10 cellular contexts compared by ENCODE assay signal in genomic region chr10:99779335-99779734, GRCh38. TPM values are rescaled to one million over a fixed set of nuclear protein-coding genes. Genes with fewer than 3 reads are reported as not detected.
DNase-seq lines count a peak whose midpoint lies in the region; ATAC-seq, FAIRE-seq and TF ChIP-seq lines count a peak whose summit lies in the region.
"Had no signal": no experiment of that assay in that cellular context is flagged by ENCODE, and none has a peak within 500 bp of the region (broad histone marks: within the 10 kb centered on the region; RNA-seq: fewer than 3 reads in every experiment).

No MANE protein-coding gene starts in this region.

- H3K27me3 ChIP-seq in HUES64 (ENCODE audit: insufficient read depth, low read length), result no peaks in the 10 kb centered on the region
- no peaks in the 10 kb centered on the region for H3K27me3 ChIP-seq in lung (ENCODE audit: control insufficient read depth, insufficient read depth)
- H3K27me3 ChIP-seq: pancreas had no signal

- peak in 1 of 2 experiments; percentile 82 for DNase-seq in A549 (ENCODE audit: low read depth in 1 of 2, low spot score in 1 of 2)
- peak; percentile 16 for DNase-seq in astrocyte of the cerebellum (ENCODE audit: low read depth)
- DNase-seq in lung (ENCODE audit: low spot score), result no peak
- no peak for DNase-seq in H54 (ENCODE audit: insufficient read length, low spot score)
- no peak for DNase-seq in superior temporal gyrus (ENCODE audit: extremely low spot score)
- no peak for DNase-seq in activated T-cell treated with anti-CD3 and anti-CD28 coated beads, Interleukin-2, amount 50 U/mL, for 1 hour
- DNase-seq in HUDEP-2 (lab: John Stamatoyannopoulos, UW; ENCODE audit: unreplicated experiment in 76 of 76), result no peak
- DNase-seq: pancreas had no signal

- no peak for TF ChIP-seq RAD21 in A549 (conservative IDR thresholded peaks at IDR 0.05 in 1 of 2, IDR thresholded peaks at IDR 0.05 in 1 of 2)

- ATAC-seq in A549 (peak; percentile 58 to 60), lung (ENCODE audit: insufficient read depth, low FRiP score) (peak; percentile 38)

- peak overlapping the region; percentile 99 for H3K4me2 ChIP-seq in A549

- in situ Hi-C loops in astrocyte of the cerebellum (cut with HindIII; ENCODE audit: low sequenced_read_pairs), result no loop called here

- H3K36me3 ChIP-seq in HUES64 (ENCODE audit: insufficient read depth, low read length) (no peaks in the 10 kb centered on the region), lung (ENCODE audit: control insufficient read depth in 2 of 2, insufficient read depth in 2 of 2, low read length in 2 of 2) (no peaks in the 10 kb centered on the region)

- no peak for TF ChIP-seq CTCF in A549 (IDR thresholded peaks at IDR 0.05)
- no peak for TF ChIP-seq CTCF in astrocyte of the cerebellum (IDR thresholded peaks at IDR 0.05; ENCODE audit: low read depth, low read length, missing control alignments)
- TF ChIP-seq CTCF in lung (IDR thresholded peaks at IDR 0.05; ENCODE audit: control extremely low read depth, extremely low read depth), result no peak

- 3% methylated on average over 4 of the region's 4 CpGs for WGBS in A549 (ENCODE audit: missing lambda C conversion rate)
- WGBS in HUES64, result 82% methylated on average over 4 of the region's 4 CpGs
- 16 to 27% methylated on average over 4 of the region's 4 CpGs for WGBS in lung, 2 donors

- H3K9me3 ChIP-seq in A549, result no peaks in the 10 kb centered on the region
- no peaks in the 10 kb centered on the region for H3K9me3 ChIP-seq in HUES64 (ENCODE audit: insufficient read depth, low read depth, low read length)
- H3K9me3 ChIP-seq in lung (ENCODE audit: control insufficient read depth in 2 of 2, insufficient read depth in 1 of 2, low read length in 1 of 2), result no peaks in the 10 kb centered on the region
- H3K9me3 ChIP-seq: pancreas had no signal

- FAIRE-seq in A549 (lab: Jason Lieb, UNC), result peak; percentile 73
- no peak for FAIRE-seq in H54 (lab: Jason Lieb, UNC)
- FAIRE-seq: G401.6, pancreas had no signal

- peak overlapping the region; percentile 98 to 100 for H3K27ac ChIP-seq in A549
- peak overlapping the region; percentile 65; the same call in 1 of the 2 replicates for H3K27ac ChIP-seq in HUES64 (ENCODE audit: low read depth, low read length)
- no peak overlapping the region for H3K27ac ChIP-seq in lung (ENCODE audit: low read depth in 1 of 2, low read length in 1 of 2)
- H3K27ac ChIP-seq: pancreas had no signal

- no peak for TF ChIP-seq POLR2A in A549 (IDR thresholded peaks at IDR 0.05; ENCODE audit: low read length)
- no peak for TF ChIP-seq POLR2A in H54 (IDR thresholded peaks at IDR 0.05; ENCODE audit: low read depth, low read length)

- H3K4me3 ChIP-seq in A549 (peak overlapping the region; percentile 37), HUES64 (ENCODE audit: low read length) (no peak overlapping the region), astrocyte of the cerebellum (ENCODE audit: low read depth, low read length) (no peak overlapping the region), lung (no peak overlapping the region)
- H3K4me3 ChIP-seq: pancreas had no signal

- CTCF ChIA-PET in A549 (lab: Yijun Ruan, JAX), result no interaction called here

- H3K4me1 ChIP-seq in A549 (peaks cover 66% of the 10 kb centered on the region), HUES64 (ENCODE audit: insufficient read depth, low read length) (peaks cover 23% of the 10 kb centered on the region), lung (ENCODE audit: control insufficient read depth in 2 of 2, insufficient read depth in 2 of 2, low read length in 2 of 2) (peaks cover 0 to 2% of the 10 kb centered on the region in 2 donors)
- H3K4me1 ChIP-seq: pancreas had no signal

- no peak for TF ChIP-seq EP300 in A549 (IDR thresholded peaks at IDR 0.05)

- POLR2A ChIA-PET in A549 (lab: Yijun Ruan, JAX), result interaction anchor here (0.6 to 1.7 kb wide), 4 partner anchors 44 to 158 kb away, joined by 3 to 25 read pairs (median 8); partner anchors contain the start of genes COX15 and CUTC

- peak overlapping the region; percentile 46; the same call in 1 of the 2 replicates for H3K9ac ChIP-seq in HUES64 (ENCODE audit: low read depth, low read length)

TF ChIP-seq in A549, 52 proteins besides CTCF, POLR2A, EP300 and RAD21:
- TF ChIP-seq JUN (IDR thresholded peaks at IDR 0.05) (no peak), BCL3 (IDR thresholded peaks at IDR 0.05) (0 out of 3 replicates have a peak, but pooled peaks have one; percentile 23), TFCP2L1 (CRISPR knock-in tag; IDR thresholded peaks at IDR 0.05) (peak; percentile 62; the same call in 1 of the 2 replicates), HES2 (IDR thresholded peaks at IDR 0.05) (no peak)

RNA-seq across cellular contexts. Expression of gene ABCC2, which starts 3.1 kb away (rescaled TPM):
- polyA plus RNA-seq in A549 (2011; rRNA removed) (369 and 431 TPM in 2 replicates), A549 (2017; fragmentation: RNase III; extraction: RNeasy Plus Mini Kit Qiagen cat#74134 plus additional on column Dnase treatment) (164 to 192 TPM (median 173 TPM) in 3 replicates), lung (under 1 TPM; 0.47 to 0.82 TPM)
- 170 and 173 TPM in 2 replicates for polyA plus RNA-seq in A549 (2012; cell fraction: cytosol; rRNA removed)
- 487 and 726 TPM in 2 replicates for polyA plus RNA-seq in A549 (2012; cell fraction: nucleus; rRNA removed)
- polyA minus RNA-seq in A549 (2011; rRNA and poly(A)+ RNA removed), result 358 and 400 TPM in 2 replicates
- 0.45 TPM for polyA plus RNA-seq in HUES64 (2013, experiment 1 of 2)
- 1.3 TPM for polyA plus RNA-seq in HUES64 (2013, experiment 2 of 2)
- total RNA-seq in lung, result 1 to 10 TPM; 1.1 to 1.3 TPM

RNA-seq across cellular contexts. Expression of gene CUTC, which starts 47.3 kb away (rescaled TPM):
- 48.3 and 66.5 TPM in 2 replicates for polyA plus RNA-seq in A549 (2011; rRNA removed)
- 31.4 and 39.9 TPM in 2 replicates for polyA plus RNA-seq in A549 (2012; cell fraction: cytosol; rRNA removed)
- polyA plus RNA-seq in A549 (2012; cell fraction: nucleus; rRNA removed), result 13.1 and 26.5 TPM in 2 replicates
- 44.5 to 48.8 TPM (median 47.6 TPM) in 3 replicates for polyA plus RNA-seq in A549 (2017; fragmentation: RNase III; extraction: RNeasy Plus Mini Kit Qiagen cat#74134 plus additional on column Dnase treatment)
- 26.6 and 29.3 TPM in 2 replicates for polyA minus RNA-seq in A549 (2011; rRNA and poly(A)+ RNA removed)
- polyA plus RNA-seq in HUES64 (2013, experiment 1 of 2), result 19.8 TPM
- 22.0 TPM for polyA plus RNA-seq in HUES64 (2013, experiment 2 of 2)
- 10 to 100 TPM; 13.0 to 20.2 TPM for total RNA-seq in lung
- polyA plus RNA-seq in lung, result 10 to 100 TPM; 20.9 to 24.7 TPM

RNA-seq across cellular contexts. Expression of gene COX15, which starts 47.4 kb away (rescaled TPM):
- 54.4 and 54.7 TPM in 2 replicates for polyA plus RNA-seq in A549 (2011; rRNA removed)
- 22.2 and 25.1 TPM in 2 replicates for polyA plus RNA-seq in A549 (2012; cell fraction: cytosol; rRNA removed)
- 17.5 and 26.8 TPM in 2 replicates for polyA plus RNA-seq in A549 (2012; cell fraction: nucleus; rRNA removed)
- 44.2 to 47.3 TPM (median 45.8 TPM) in 3 replicates for polyA plus RNA-seq in A549 (2017; fragmentation: RNase III; extraction: RNeasy Plus Mini Kit Qiagen cat#74134 plus additional on column Dnase treatment)
- polyA minus RNA-seq in A549 (2011; rRNA and poly(A)+ RNA removed), result 24.6 and 25.7 TPM in 2 replicates
- polyA plus RNA-seq in HUES64 (2013, experiment 1 of 2), result 23.7 TPM
- 25.2 TPM for polyA plus RNA-seq in HUES64 (2013, experiment 2 of 2)
- 10 to 100 TPM; 37.6 to 37.7 TPM for total RNA-seq in lung
- 10 to 100 TPM; 13.5 to 15.5 TPM for polyA plus RNA-seq in lung

Comparison
In these comparisons a context has a peak if more than half of its experiments do, and no peak if none do; other contexts are left out.
1. H3K27ac ChIP-seq: peak in A549 (2 of 2) and HUES64 (single experiment); none in lung (0 of 2).
2. RNA of gene ABCC2, which starts 3.1 kb away (polyA plus RNA-seq): 164 to 726 TPM in A549; 0.47 to 0.82 TPM in lung; every median in the first group is over 10 times any median in the second.